1 cellular context compared by ENCODE assay signal in the genomic region with DNA sequence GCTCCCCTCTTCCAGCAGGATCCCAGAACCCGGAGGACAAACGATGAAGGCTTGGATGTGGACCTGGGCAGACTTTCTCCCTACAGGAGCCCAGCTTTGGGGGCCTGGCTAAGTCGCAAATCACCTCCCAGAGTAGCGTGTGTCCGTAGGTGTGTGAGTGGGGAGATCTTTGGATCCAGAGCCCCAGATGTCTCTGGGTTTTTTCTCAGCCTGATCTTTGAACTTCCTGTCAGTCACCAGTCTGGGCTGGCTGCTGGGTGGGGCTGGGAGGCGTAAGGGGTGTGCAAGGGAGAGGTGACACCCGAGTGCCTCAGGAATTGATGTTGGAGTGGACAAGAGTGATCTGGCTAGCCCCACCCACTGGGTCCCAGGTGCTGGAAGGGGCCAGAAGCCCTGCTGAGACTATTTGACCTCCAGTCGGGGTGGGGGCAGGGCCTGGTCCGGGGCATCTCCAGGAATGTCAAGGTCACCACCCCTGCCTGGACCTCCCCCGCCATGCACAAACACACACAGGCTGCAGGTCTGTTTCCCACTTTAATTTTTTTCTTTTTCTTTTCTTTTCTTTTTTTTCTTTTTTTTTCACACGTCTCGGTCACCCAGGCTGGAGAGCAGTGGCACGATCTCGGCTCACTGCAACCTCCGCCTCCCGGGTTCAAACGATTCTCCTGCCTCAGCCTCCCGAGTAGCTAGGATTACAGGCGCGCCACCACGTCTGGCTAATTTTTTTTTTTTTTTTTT.
TF ChIP-seq lines count a peak whose summit lies in the region.

A gene with protein sequence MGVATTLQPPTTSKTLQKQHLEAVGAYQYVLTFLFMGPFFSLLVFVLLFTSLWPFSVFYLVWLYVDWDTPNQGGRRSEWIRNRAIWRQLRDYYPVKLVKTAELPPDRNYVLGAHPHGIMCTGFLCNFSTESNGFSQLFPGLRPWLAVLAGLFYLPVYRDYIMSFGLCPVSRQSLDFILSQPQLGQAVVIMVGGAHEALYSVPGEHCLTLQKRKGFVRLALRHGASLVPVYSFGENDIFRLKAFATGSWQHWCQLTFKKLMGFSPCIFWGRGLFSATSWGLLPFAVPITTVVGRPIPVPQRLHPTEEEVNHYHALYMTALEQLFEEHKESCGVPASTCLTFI (minus strand): TSS at position 175 of the 738 bp plus-strand sequence. CDS start 182 bp downstream, outside the sequence.

TF ChIP-seq in WTC11, 78 proteins besides CTCF, POLR2A, EP300 and RAD21 (continued from another document):
- no peak for TF ChIP-seq TEAD4 (CRISPR knock-in tag; IDR thresholded peaks at IDR 0.05)
- TF ChIP-seq ZNF423 (CRISPR knock-in tag; IDR thresholded peaks at IDR 0.05) = peak; percentile 80
- TF ChIP-seq, protein P1, sequence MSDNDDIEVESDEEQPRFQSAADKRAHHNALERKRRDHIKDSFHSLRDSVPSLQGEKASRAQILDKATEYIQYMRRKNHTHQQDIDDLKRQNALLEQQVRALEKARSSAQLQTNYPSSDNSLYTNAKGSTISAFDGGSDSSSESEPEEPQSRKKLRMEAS (CRISPR knock-in tag; IDR thresholded peaks at IDR 0.05) = no peak
- TF ChIP-seq GTF2I (CRISPR knock-in tag; conservative IDR thresholded peaks at IDR 0.05) = no peak
- TF ChIP-seq, protein P2, sequence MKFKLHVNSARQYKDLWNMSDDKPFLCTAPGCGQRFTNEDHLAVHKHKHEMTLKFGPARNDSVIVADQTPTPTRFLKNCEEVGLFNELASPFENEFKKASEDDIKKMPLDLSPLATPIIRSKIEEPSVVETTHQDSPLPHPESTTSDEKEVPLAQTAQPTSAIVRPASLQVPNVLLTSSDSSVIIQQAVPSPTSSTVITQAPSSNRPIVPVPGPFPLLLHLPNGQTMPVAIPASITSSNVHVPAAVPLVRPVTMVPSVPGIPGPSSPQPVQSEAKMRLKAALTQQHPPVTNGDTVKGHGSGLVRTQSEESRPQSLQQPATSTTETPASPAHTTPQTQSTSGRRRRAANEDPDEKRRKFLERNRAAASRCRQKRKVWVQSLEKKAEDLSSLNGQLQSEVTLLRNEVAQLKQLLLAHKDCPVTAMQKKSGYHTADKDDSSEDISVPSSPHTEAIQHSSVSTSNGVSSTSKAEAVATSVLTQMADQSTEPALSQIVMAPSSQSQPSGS (CRISPR knock-in tag; IDR thresholded peaks at IDR 0.05; ENCODE audit: borderline replicate concordance, low read depth) = no peak
- TF ChIP-seq, protein P3, sequence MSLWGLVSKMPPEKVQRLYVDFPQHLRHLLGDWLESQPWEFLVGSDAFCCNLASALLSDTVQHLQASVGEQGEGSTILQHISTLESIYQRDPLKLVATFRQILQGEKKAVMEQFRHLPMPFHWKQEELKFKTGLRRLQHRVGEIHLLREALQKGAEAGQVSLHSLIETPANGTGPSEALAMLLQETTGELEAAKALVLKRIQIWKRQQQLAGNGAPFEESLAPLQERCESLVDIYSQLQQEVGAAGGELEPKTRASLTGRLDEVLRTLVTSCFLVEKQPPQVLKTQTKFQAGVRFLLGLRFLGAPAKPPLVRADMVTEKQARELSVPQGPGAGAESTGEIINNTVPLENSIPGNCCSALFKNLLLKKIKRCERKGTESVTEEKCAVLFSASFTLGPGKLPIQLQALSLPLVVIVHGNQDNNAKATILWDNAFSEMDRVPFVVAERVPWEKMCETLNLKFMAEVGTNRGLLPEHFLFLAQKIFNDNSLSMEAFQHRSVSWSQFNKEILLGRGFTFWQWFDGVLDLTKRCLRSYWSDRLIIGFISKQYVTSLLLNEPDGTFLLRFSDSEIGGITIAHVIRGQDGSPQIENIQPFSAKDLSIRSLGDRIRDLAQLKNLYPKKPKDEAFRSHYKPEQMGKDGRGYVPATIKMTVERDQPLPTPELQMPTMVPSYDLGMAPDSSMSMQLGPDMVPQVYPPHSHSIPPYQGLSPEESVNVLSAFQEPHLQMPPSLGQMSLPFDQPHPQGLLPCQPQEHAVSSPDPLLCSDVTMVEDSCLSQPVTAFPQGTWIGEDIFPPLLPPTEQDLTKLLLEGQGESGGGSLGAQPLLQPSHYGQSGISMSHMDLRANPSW (CRISPR knock-in tag; conservative IDR thresholded peaks at IDR 0.05; ENCODE audit: low read depth) = no peak
- TF ChIP-seq, protein P4, sequence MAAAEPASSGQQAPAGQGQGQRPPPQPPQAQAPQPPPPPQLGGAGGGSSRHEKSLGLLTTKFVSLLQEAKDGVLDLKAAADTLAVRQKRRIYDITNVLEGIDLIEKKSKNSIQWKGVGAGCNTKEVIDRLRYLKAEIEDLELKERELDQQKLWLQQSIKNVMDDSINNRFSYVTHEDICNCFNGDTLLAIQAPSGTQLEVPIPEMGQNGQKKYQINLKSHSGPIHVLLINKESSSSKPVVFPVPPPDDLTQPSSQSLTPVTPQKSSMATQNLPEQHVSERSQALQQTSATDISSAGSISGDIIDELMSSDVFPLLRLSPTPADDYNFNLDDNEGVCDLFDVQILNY (CRISPR knock-in tag; IDR thresholded peaks at IDR 0.05) = no peak
- 0 out of 2 replicates have a peak, but pooled peaks have one; percentile 5 for TF ChIP-seq ETV6 (CRISPR knock-in tag; IDR thresholded peaks at IDR 0.05)
- TF ChIP-seq ZNF317 (CRISPR knock-in tag; IDR thresholded peaks at IDR 0.05; ENCODE audit: borderline replicate concordance, low read depth) = no peak
- TF ChIP-seq ZNF219 (CRISPR knock-in tag; IDR thresholded peaks at IDR 0.05; ENCODE audit: borderline replicate concordance) = no peak
- peak; percentile 60 for TF ChIP-seq GABPB1 (CRISPR knock-in tag; IDR thresholded peaks at IDR 0.05)
